5 cellular contexts compared by ENCODE assay signal in genomic region chr12:7926068-7926666, GRCh38. TPM values are rescaled to one million over a fixed set of nuclear protein-coding genes. Genes with fewer than 3 reads are reported as not detected.
"Had no signal": no experiment of that assay in that cellular context is flagged by ENCODE, and none has a peak within 500 bp of the region (broad histone marks: within the 10 kb centered on the region; RNA-seq: fewer than 3 reads in every experiment).

No MANE protein-coding gene starts in this region.

RNA-seq across cellular contexts. Expression of gene SLC2A14, which starts 53.5 kb away (rescaled TPM):
- total RNA-seq: gastrocnemius medialis, kidney, myocyte, pulmonary artery endothelial cell had no signal
- polyA plus RNA-seq: esophagus had no signal
